In the genomic region with DNA sequence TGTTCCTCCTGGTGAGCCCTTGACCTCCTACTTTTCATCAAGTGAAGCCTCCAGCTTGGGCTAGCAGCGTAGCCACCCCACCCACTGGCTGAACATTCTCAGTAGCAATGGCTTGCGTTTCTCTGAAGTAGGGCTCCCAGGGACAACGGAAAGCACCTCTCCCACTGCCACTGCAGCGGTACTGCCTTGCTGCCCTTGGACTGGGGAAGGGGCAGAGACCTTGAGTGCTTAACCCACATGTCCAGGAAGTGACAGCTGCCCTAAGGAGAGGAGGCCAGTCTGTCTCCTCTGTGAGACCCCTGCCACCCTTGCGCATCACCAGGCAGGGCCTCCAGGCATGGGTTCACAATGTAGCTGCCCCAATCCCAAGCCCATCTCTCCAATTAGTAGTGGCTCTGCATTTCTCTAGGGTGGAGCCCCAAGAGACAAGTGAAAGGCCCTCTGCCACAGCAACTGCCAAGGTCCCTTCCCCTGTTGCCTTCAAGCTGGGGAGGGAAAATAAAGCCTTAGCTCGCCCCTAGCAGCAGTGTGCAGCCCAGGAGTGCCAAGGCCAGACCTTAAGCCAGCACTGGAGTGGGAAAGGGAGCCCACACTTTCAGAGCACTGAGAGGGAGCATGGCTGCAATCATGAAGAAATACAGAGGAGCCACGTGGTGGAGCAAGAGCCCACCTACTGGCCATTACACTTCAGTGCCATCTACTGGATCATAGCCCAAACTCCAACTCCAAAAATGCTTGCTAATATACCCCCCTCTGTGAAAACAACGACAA, we compare ENCODE assay signal across 8 cellular contexts.
DNase-seq lines count a peak whose midpoint lies in the region; ATAC-seq, FAIRE-seq and TF ChIP-seq lines count a peak whose summit lies in the region.

No MANE protein-coding gene starts in this region.

- TF ChIP-seq CTCF in heart right ventricle (IDR thresholded peaks at IDR 0.05) (peak in 7 of 9 donors; percentile 19 to 30 (median 24)), spleen (IDR thresholded peaks at IDR 0.05 in 8 of 11, conservative IDR thresholded peaks at IDR 0.05 in 3 of 11) (no peak)

- no peak for DNase-seq in heart right ventricle
- no peak for DNase-seq in left ventricle myocardium superior
- peak; percentile 5 for DNase-seq in HK-2 (ENCODE audit: unreplicated experiment)
- peak; percentile 13 for DNase-seq in SKM-1 treated with dmso at 0.1 percent for 144 hours (lab: John Stamatoyannopoulos, UW; ENCODE audit: unreplicated experiment)
- no peak for DNase-seq in left colon
- no peak for DNase-seq in H54 (ENCODE audit: insufficient read length, low spot score)
- no peak for DNase-seq in activated effector memory CD4-positive, alpha-beta T cell treated with Interleukin-2 at 50 U/mL for 16 hours
- DNase-seq in spleen, result no peak

- ATAC-seq in heart right ventricle, result peak in 1 of 8 donors; percentile 17
- no peak for ATAC-seq in left ventricle myocardium superior
- ATAC-seq in left colon, result peak; percentile 67

- H3K9me3 ChIP-seq in heart right ventricle (peaks cover 0 to 19% (median 0%) of the 10 kb centered on the region in 11 donors), spleen (peaks cover 0 to 34% (median 12%) of the 10 kb centered on the region in 8 donors)

- WGBS in heart right ventricle, 2 donors, result 67 to 71% methylated on average over 8 of the region's 8 CpGs
- 36 to 75% (median 67%) methylated on average over 4 to 8 of the region's 8 CpGs for WGBS in spleen, 5 donors

- intact Hi-C loops in heart right ventricle (cut with DNase I), result no loop called here
- intact Hi-C loops in left ventricle myocardium superior (cut with micrococcal nuclease), result no loop called here
- intact Hi-C loops in left colon (cut with DNase I, micrococcal nuclease), result no loop called here
- intact Hi-C loops in spleen (cut with DNase I; ENCODE audit: low total_unique reads), result no loop called here

- peaks cover 0 to 2% (median 0%) of the 10 kb centered on the region in 9 donors for H3K36me3 ChIP-seq in heart right ventricle
- H3K36me3 ChIP-seq in spleen, result no peaks in the 10 kb centered on the region

- no peak overlapping the region for H3K4me3 ChIP-seq in heart right ventricle
- no peak overlapping the region for H3K4me3 ChIP-seq in spleen

- no peaks in the 10 kb centered on the region for H3K27me3 ChIP-seq in heart right ventricle
- H3K27me3 ChIP-seq in spleen (replicated peaks in 1 of 7), result no peaks in the 10 kb centered on the region

- no peak overlapping the region for H3K27ac ChIP-seq in heart right ventricle
- H3K27ac ChIP-seq in spleen, result no peak overlapping the region

- H3K4me1 ChIP-seq in heart right ventricle, result no peaks in the 10 kb centered on the region
- H3K4me1 ChIP-seq in spleen, result no peaks in the 10 kb centered on the region

- TF ChIP-seq POLR2A in H54 (IDR thresholded peaks at IDR 0.05; ENCODE audit: low read depth, low read length), result no peak
- no peak for TF ChIP-seq POLR2A in spleen (IDR thresholded peaks at IDR 0.05)

- no peak for FAIRE-seq in H54 (lab: Jason Lieb, UNC)

Comparison
In these comparisons a context has a peak if more than half of its experiments do, and no peak if none do; other contexts are left out.
1. DNase-seq: peak in HK-2 (single experiment) and SKM-1 treated with dmso at 0.1 percent for 144 hours (single experiment); none in heart right ventricle (0 of 2), left ventricle myocardium superior (single experiment), left colon (0 of 2), H54 (single experiment), activated effector memory CD4-positive, alpha-beta T cell treated with Interleukin-2 at 50 U/mL for 16 hours (single experiment) and spleen (single experiment).
2. CTCF ChIP-seq: peak in heart right ventricle (7 of 9); none in spleen (0 of 11).